ENCODE assay signal across 20 cellular contexts in the genomic region with DNA sequence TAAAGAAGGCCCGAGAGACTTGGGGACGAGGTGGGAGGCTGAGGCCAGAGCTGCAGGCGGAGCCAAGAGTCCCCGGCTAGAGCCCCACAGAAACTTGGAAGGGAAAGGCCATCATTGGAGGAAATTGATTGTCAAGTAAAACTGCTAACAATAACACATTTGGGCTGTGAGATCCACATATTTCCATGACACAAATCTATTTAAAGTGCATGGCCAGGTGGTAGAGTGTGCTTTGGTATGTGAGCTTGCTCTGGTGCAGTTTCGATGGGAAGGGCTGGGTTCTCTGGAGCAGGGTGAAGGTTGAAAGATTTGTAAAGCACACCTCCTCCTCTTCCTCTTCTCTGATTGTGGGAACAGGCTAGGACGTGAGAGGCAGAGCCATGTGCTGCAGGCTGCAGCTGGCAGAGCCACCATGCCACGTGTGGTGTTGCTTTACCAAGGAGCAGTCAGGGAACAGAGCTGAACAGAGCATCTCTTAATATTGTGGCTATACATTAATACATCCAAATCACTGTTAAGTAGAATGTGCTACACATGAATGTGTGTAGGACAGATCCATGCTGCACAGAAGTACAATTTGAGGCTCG. TPM values are rescaled to one million over a fixed set of nuclear protein-coding genes. Genes with fewer than 3 reads are reported as not detected.
DNase-seq lines count a peak whose midpoint lies in the region; ATAC-seq and TF ChIP-seq lines count a peak whose summit lies in the region.
"Had no signal": no experiment of that assay in that cellular context is flagged by ENCODE, and none has a peak within 500 bp of the region (broad histone marks: within the 10 kb centered on the region; RNA-seq: fewer than 3 reads in every experiment).

No MANE protein-coding gene starts in this region.

- H3K27me3 Mint-ChIP-seq in activated naive CD4-positive, alpha-beta T cell treated with anti-CD3 and anti-CD28 coated beads for 36 hours (ENCODE audit: low read depth): no peaks in the 10 kb centered on the region
- H3K27me3 Mint-ChIP-seq in T-helper 2 cell treated with Interferon-gamma antibody and Interleukin-4, amounts not matched to agents 5 μg/mL and 100 μg/mL, for 36 hours (ENCODE audit: low read depth): peaks cover 1% of the 10 kb centered on the region
- H3K27me3 Mint-ChIP-seq: activated CD4-positive, alpha-beta T cell treated with anti-CD3 and anti-CD28 coated beads for 36 hours; memory B cell had no signal

- POLR2A ChIA-PET in RWPE1 (lab: Yijun Ruan, JAX; ENCODE audit: low non-redundant PET): no interaction called here

- no peak overlapping the region for H3K4me3 ChIP-seq in coronary artery
- H3K4me3 ChIP-seq in thyroid gland (replicated peaks in 1 of 3): no peak overlapping the region
- H3K4me3 ChIP-seq: ovary, SJCRH30 had no signal

- peak overlapping the region; percentile 73 for H3K27ac ChIP-seq in RWPE1
- H3K27ac ChIP-seq in coronary artery: peak overlapping the region; percentile 9 to 51
- H3K27ac ChIP-seq in thyroid gland: peak overlapping the region in 2 of 3 donors; percentile 28 to 63
- H3K27ac ChIP-seq: ovary, SJCRH30 had no signal

- peaks cover 8 to 24% of the 10 kb centered on the region in 2 donors for H3K4me1 ChIP-seq in thyroid gland
- H3K4me1 ChIP-seq: SJCRH30 had no signal

- H3K4me3 Mint-ChIP-seq in activated naive CD4-positive, alpha-beta T cell treated with anti-CD3 and anti-CD28 coated beads for 36 hours: no peak overlapping the region
- H3K4me3 Mint-ChIP-seq in T-helper 2 cell treated with Interferon-gamma antibody and Interleukin-4, amounts not matched to agents 5 μg/mL and 100 μg/mL, for 36 hours: no peak overlapping the region
- H3K4me3 Mint-ChIP-seq: activated CD4-positive, alpha-beta T cell treated with anti-CD3 and anti-CD28 coated beads for 36 hours; memory B cell; naive B cell; T-helper 1 cell treated with Interleukin-12 subunit alpha and Interleukin-12 subunit beta and Interleukin-4 antibody, amounts not matched to agents 30 μg/mL and 1 μg/mL, for 36 hours had no signal

- H3K9me3 Mint-ChIP-seq in activated naive CD4-positive, alpha-beta T cell treated with anti-CD3 and anti-CD28 coated beads for 36 hours: no peaks in the 10 kb centered on the region
- H3K9me3 Mint-ChIP-seq in T-helper 2 cell treated with Interferon-gamma antibody and Interleukin-4, amounts not matched to agents 5 μg/mL and 100 μg/mL, for 36 hours: no peaks in the 10 kb centered on the region
- H3K9me3 Mint-ChIP-seq: memory B cell; naive B cell; T-helper 1 cell treated with Interleukin-12 subunit alpha and Interleukin-12 subunit beta and Interleukin-4 antibody, amounts not matched to agents 30 μg/mL and 1 μg/mL, for 36 hours had no signal

- no peak for DNase-seq in RWPE1 (ENCODE audit: low spot score)
- no peak for DNase-seq in coronary artery (ENCODE audit: low spot score)
- peak; percentile 69 for DNase-seq in myocyte (ENCODE audit: low read depth)
- no peak for DNase-seq in thyroid gland
- no peak for DNase-seq in activated naive CD4-positive, alpha-beta T cell treated with anti-CD3 and anti-CD28 coated beads for 36 hours
- no peak for DNase-seq in T-helper 2 cell treated with Interferon-gamma antibody and Interleukin-4, amounts not matched to agents 5 μg/mL and 100 μg/mL, for 36 hours (ENCODE audit: low spot score)
- DNase-seq: activated CD4-positive, alpha-beta T cell treated with anti-CD3 and anti-CD28 coated beads for 36 hours; activated naive CD4-positive, alpha-beta T cell treated with anti-CD3 and anti-CD28 coated beads, Interleukin-2, amount 50 U/mL, for 16 hours; activated T-cell treated with anti-CD3 and anti-CD28 coated beads, Interleukin-2, amount 50 U/mL, for 48 hours; central memory CD4-positive, alpha-beta T cell; KBM-7; naive B cell; NCI-H1417 treated with DMSO at 0.1 percent for 48 hours; NCI-H446 treated with DMSO at 0.1 percent for 48 hours; SJCRH30; stimulated activated naive CD8-positive, alpha-beta T cell treated with anti-CD3 and anti-CD28 coated beads, Interleukin-15, Interleukin-2, amounts not matched to agents 100 U/mL and 50 U/mL, for 24 hours had no signal

- 80 to 88% methylated on average over 8 of the region's 8 CpGs for WGBS in thyroid gland, 2 donors

- H3K36me3 Mint-ChIP-seq in activated naive CD4-positive, alpha-beta T cell treated with anti-CD3 and anti-CD28 coated beads for 36 hours (ENCODE audit: low read depth): no peaks in the 10 kb centered on the region
- no peaks in the 10 kb centered on the region for H3K36me3 Mint-ChIP-seq in T-helper 2 cell treated with Interferon-gamma antibody and Interleukin-4, amounts not matched to agents 5 μg/mL and 100 μg/mL, for 36 hours (ENCODE audit: low read depth)
- H3K36me3 Mint-ChIP-seq: naive B cell had no signal

- TF ChIP-seq POLR2A in thyroid gland (IDR thresholded peaks at IDR 0.05): no peak

- no peak overlapping the region for H3K27ac Mint-ChIP-seq in activated naive CD4-positive, alpha-beta T cell treated with anti-CD3 and anti-CD28 coated beads for 36 hours
- H3K27ac Mint-ChIP-seq in T-helper 2 cell treated with Interferon-gamma antibody and Interleukin-4, amounts not matched to agents 5 μg/mL and 100 μg/mL, for 36 hours: no peak overlapping the region
- H3K27ac Mint-ChIP-seq: activated CD4-positive, alpha-beta T cell treated with anti-CD3 and anti-CD28 coated beads for 36 hours; memory B cell; T-helper 1 cell treated with Interleukin-12 subunit alpha and Interleukin-12 subunit beta and Interleukin-4 antibody, amounts not matched to agents 30 μg/mL and 1 μg/mL, for 36 hours had no signal

- H3K36me3 ChIP-seq in thyroid gland: peaks cover 20 to 25% of the 10 kb centered on the region in 2 donors
- H3K36me3 ChIP-seq: ovary, SJCRH30 had no signal

- TF ChIP-seq CTCF in RWPE1 (conservative IDR thresholded peaks at IDR 0.05; ENCODE audit: low read depth) (no peak), coronary artery (IDR thresholded peaks at IDR 0.05) (no peak), thyroid gland (IDR thresholded peaks at IDR 0.05) (no peak)

- H3K27me3 ChIP-seq in thyroid gland: no peaks in the 10 kb centered on the region
- H3K27me3 ChIP-seq: ovary, SJCRH30 had no signal

- no peak for ATAC-seq in HG02938 (IDR thresholded peaks at IDR 0.05; ENCODE audit: unreplicated experiment)
- ATAC-seq: activated CD4-positive, alpha-beta T cell treated with anti-CD3 and anti-CD28 coated beads for 36 hours; stimulated activated naive CD8-positive, alpha-beta T cell treated with anti-CD3 and anti-CD28 coated beads, Interleukin-15, Interleukin-2, amounts not matched to agents 100 U/mL and 50 U/mL, for 24 hours had no signal

- CTCF ChIA-PET in RWPE1 (lab: Yijun Ruan, JAX): interaction anchor here (0.6 kb wide), 1 partner anchor 45 kb away, joined by 4 read pairs; no protein-coding TSS in a partner anchor
- CTCF ChIA-PET in activated naive CD4-positive, alpha-beta T cell treated with anti-CD3 and anti-CD28 coated beads for 36 hours (lab: Charles Lee): no interaction called here

- H3K9me3 ChIP-seq in thyroid gland: no peaks in the 10 kb centered on the region
- H3K9me3 ChIP-seq: ovary, SJCRH30 had no signal

- no peaks in the 10 kb centered on the region for H3K4me1 Mint-ChIP-seq in activated naive CD4-positive, alpha-beta T cell treated with anti-CD3 and anti-CD28 coated beads for 36 hours (ENCODE audit: low read depth)
- H3K4me1 Mint-ChIP-seq in T-helper 2 cell treated with Interferon-gamma antibody and Interleukin-4, amounts not matched to agents 5 μg/mL and 100 μg/mL, for 36 hours (ENCODE audit: low read depth): no peaks in the 10 kb centered on the region
- H3K4me1 Mint-ChIP-seq: activated CD4-positive, alpha-beta T cell treated with anti-CD3 and anti-CD28 coated beads for 36 hours; memory B cell; naive B cell had no signal

- intact Hi-C loops in thyroid gland (cut with DNase I): no loop called here
- intact Hi-C loops in activated naive CD4-positive, alpha-beta T cell treated with anti-CD3 and anti-CD28 coated beads for 36 hours (cut with micrococcal nuclease): no loop called here

RNA-seq across cellular contexts. Expression of a gene that starts 37.6 kb away (rescaled TPM):
- total RNA-seq in myocyte (0.72 and 0.73 TPM in 2 replicates), thyroid gland (10 to 100 TPM; 12.4 to 26.2 (median 18.3) TPM)
- 0.45 TPM for polyA plus RNA-seq in myocyte (2012)
- total RNA-seq in activated naive CD4-positive, alpha-beta T cell treated with anti-CD3 and anti-CD28 coated beads for 36 hours: under 1 TPM; 0.07 to 0.12 TPM
